Comparison of ENCODE assay signal across 11 cellular contexts in the genomic region with DNA sequence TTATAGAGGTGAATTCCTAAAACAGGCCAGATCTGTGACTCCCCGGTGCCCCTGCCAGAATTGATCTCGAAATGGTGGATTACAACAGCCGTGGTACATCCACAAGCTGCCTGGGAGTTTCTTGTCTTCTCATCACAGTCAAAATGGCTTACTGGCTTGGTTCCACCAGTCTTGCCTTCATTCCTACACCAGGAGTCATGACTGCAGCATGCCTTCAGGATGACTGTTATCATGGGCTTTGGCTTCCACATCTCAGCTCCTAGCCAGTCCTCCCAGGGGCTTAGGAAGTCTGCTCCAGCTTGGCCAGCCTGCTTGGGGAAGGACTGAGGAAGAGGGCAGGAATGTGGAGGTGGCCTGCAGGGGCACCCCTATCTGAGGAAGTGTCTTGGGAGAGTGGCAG.
A peak's percentile ranks its signal among the peaks of the same experiment; 100 is the strongest.
DNase-seq lines count a peak whose midpoint lies in the region; ATAC-seq and TF ChIP-seq lines count a peak whose summit lies in the region.
"Had no signal": no experiment of that assay in that cellular context is flagged by ENCODE, and none has a peak within 500 bp of the region (broad histone marks: within the 10 kb centered on the region; RNA-seq: fewer than 3 reads in every experiment).

No MANE protein-coding gene starts in this region.

- H3K27ac Mint-ChIP-seq in activated T-cell treated with anti-CD3 and anti-CD28 coated beads, Interleukin-2, amount 50 U/mL, for 24 hours, result no peak overlapping the region
- H3K27ac Mint-ChIP-seq in activated CD4-positive, alpha-beta memory T cell treated with anti-CD3 and anti-CD28 coated beads for 36 hours, result no peak overlapping the region

- POLR2A ChIA-PET in activated CD4-positive, alpha-beta memory T cell treated with anti-CD3 and anti-CD28 coated beads for 36 hours (lab: Charles Lee), result no interaction called here

- H3K4me3 ChIP-seq in retinal pigment epithelial cell (ENCODE audit: low read length), result no peak overlapping the region
- H3K4me3 ChIP-seq: K562 had no signal

- ATAC-seq in HG02852 (IDR thresholded peaks at IDR 0.05; ENCODE audit: unreplicated experiment), result no peak
- ATAC-seq: K562 had no signal

- H3K9me3 Mint-ChIP-seq in activated T-cell treated with anti-CD3 and anti-CD28 coated beads, Interleukin-2, amount 50 U/mL, for 24 hours, result peaks cover 6% of the 10 kb centered on the region
- H3K9me3 Mint-ChIP-seq in activated CD4-positive, alpha-beta memory T cell treated with anti-CD3 and anti-CD28 coated beads for 36 hours, result peaks cover 12% of the 10 kb centered on the region

- no peaks in the 10 kb centered on the region for H3K4me1 Mint-ChIP-seq in activated T-cell treated with anti-CD3 and anti-CD28 coated beads, Interleukin-2, amount 50 U/mL, for 24 hours (ENCODE audit: low read depth)
- H3K4me1 Mint-ChIP-seq in activated CD4-positive, alpha-beta memory T cell treated with anti-CD3 and anti-CD28 coated beads for 36 hours (ENCODE audit: low read depth), result no peaks in the 10 kb centered on the region

- CTCF ChIA-PET in activated CD4-positive, alpha-beta memory T cell treated with anti-CD3 and anti-CD28 coated beads for 36 hours (lab: Charles Lee), result no interaction called here

- intact Hi-C loops in activated CD4-positive, alpha-beta memory T cell treated with anti-CD3 and anti-CD28 coated beads for 36 hours (cut with micrococcal nuclease), result no loop called here

- peaks cover 10% of the 10 kb centered on the region for H3K27me3 Mint-ChIP-seq in activated T-cell treated with anti-CD3 and anti-CD28 coated beads, Interleukin-2, amount 50 U/mL, for 24 hours
- peaks cover 1% of the 10 kb centered on the region for H3K27me3 Mint-ChIP-seq in activated CD4-positive, alpha-beta memory T cell treated with anti-CD3 and anti-CD28 coated beads for 36 hours

- DNase-seq in ELF-1 (ENCODE audit: low read depth, low spot score), result peak; percentile 48
- DNase-seq in RPMI7951 (ENCODE audit: low read depth), result peak; percentile 89
- DNase-seq in fibroblast of peridontal ligament (ENCODE audit: extremely low read depth), result peak; percentile 99
- DNase-seq in retinal pigment epithelial cell (ENCODE audit: low read depth), result peak; percentile 86
- no peak for DNase-seq in activated CD4-positive, alpha-beta T cell treated with anti-CD3 and anti-CD28 coated beads, Interleukin-2, amount 50 U/mL, for 48 hours
- no peak for DNase-seq in activated T-cell treated with anti-CD3 and anti-CD28 coated beads, Interleukin-2, amount 50 U/mL, for 24 hours
- no peak for DNase-seq in activated CD4-positive, alpha-beta memory T cell treated with anti-CD3 and anti-CD28 coated beads for 36 hours
- DNase-seq: GF-D8, NCI-H345 had no signal

- TF ChIP-seq CTCF in retinal pigment epithelial cell (conservative IDR thresholded peaks at IDR 0.05; ENCODE audit: low read depth, low read length), result no peak

- H3K36me3 Mint-ChIP-seq in activated T-cell treated with anti-CD3 and anti-CD28 coated beads, Interleukin-2, amount 50 U/mL, for 24 hours (ENCODE audit: low read depth), result no peaks in the 10 kb centered on the region
- H3K36me3 Mint-ChIP-seq in activated CD4-positive, alpha-beta memory T cell treated with anti-CD3 and anti-CD28 coated beads for 36 hours, result no peaks in the 10 kb centered on the region

- no peak overlapping the region for H3K4me3 Mint-ChIP-seq in activated T-cell treated with anti-CD3 and anti-CD28 coated beads, Interleukin-2, amount 50 U/mL, for 24 hours
- no peak overlapping the region for H3K4me3 Mint-ChIP-seq in activated CD4-positive, alpha-beta memory T cell treated with anti-CD3 and anti-CD28 coated beads for 36 hours

Comparison
In these comparisons a context has a peak if more than half of its experiments do, and no peak if none do; other contexts are left out.
1. DNase-seq: peak in ELF-1 (single experiment), RPMI7951 (single experiment), fibroblast of peridontal ligament (single experiment) and retinal pigment epithelial cell (single experiment); none in activated CD4-positive, alpha-beta T cell treated with anti-CD3 and anti-CD28 coated beads, Interleukin-2, amount 50 U/mL, for 48 hours (0 of 2), activated T-cell treated with anti-CD3 and anti-CD28 coated beads, Interleukin-2, amount 50 U/mL, for 24 hours (single experiment) and activated CD4-positive, alpha-beta memory T cell treated with anti-CD3 and anti-CD28 coated beads for 36 hours (single experiment).